ENCODE assay signal across 8 cellular contexts in the genomic region with DNA sequence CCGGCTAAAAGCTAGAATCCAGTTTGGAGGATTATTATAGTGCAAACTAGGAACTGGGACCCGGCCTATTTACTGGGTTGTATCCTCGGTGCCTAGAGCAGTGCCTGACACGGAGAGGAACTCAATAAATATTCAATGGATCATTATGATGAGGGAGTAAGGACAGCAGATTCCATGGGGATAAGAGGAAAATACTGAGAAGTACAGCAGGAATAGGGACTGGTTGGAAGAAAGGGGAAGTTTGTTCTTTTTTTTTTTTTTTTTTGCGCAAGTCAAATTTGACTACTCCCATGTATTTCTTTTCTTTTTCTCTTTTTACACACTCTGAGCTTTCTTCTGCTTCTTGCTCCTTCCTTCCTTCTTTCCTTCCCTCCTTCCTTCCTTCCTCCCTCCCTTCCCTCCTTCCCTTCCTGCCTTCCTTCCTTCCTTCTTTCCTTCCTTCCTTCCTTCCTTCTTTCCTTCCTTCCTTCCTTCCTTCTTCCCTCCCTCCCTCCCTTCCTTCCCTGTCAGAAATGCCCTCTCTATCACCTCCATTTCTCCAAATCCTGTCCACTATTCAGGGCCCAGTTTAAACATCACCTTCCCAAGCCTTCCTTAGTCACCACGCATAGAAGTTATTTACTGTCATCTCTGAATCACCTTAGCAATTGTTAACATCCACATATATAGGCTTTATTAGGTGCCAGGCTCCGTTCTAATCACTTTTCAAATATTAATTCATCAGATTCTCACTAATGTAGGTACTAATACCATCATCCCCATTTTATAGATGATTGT. TPM values are rescaled to one million over a fixed set of nuclear protein-coding genes. Genes with fewer than 3 reads are reported as not detected.
DNase-seq lines count a peak whose midpoint lies in the region; ATAC-seq, FAIRE-seq and TF ChIP-seq lines count a peak whose summit lies in the region.

No MANE protein-coding gene starts in this region.

- CTCF ChIA-PET in GM12878 (lab: Yijun Ruan, JAX), result interaction anchor here (0.5 to 1.1 kb wide), 4 partner anchors 14 to 172 kb away, joined by 3 to 4 read pairs (median 3); no protein-coding TSS in a partner anchor

- POLR2A ChIA-PET in GM12878 (lab: Charles Lee), result interaction anchor here (0.7 kb wide), 2 partner anchors 175 to 187 kb away, joined by 4 to 8 read pairs; no protein-coding TSS in a partner anchor

- TF ChIP-seq POLR2A in GM12878 (IDR thresholded peaks at IDR 0.05; ENCODE audit: low read depth, low read length) (no peak), vagina (IDR thresholded peaks at IDR 0.05) (no peak)

- TF ChIP-seq RAD21 in GM12878 (IDR thresholded peaks at IDR 0.05; ENCODE audit: insufficient read depth, low read depth, low read length), result no peak

- no peaks in the 10 kb centered on the region for H4K20me1 ChIP-seq in GM12878 (ENCODE audit: control insufficient read depth, insufficient read depth)

- H3K4me1 ChIP-seq in left ventricle myocardium inferior (peaks cover 56% of the 10 kb centered on the region), GM12878 (ENCODE audit: control insufficient read depth, insufficient read depth, low read length) (peaks cover 5% of the 10 kb centered on the region), lung (ENCODE audit: control insufficient read depth in 2 of 2, insufficient read depth in 2 of 2, low read length in 2 of 2) (peaks cover 0 to 10% of the 10 kb centered on the region in 2 donors), vagina (peaks cover 42% of the 10 kb centered on the region)

- H2AFZ ChIP-seq in GM12878 (ENCODE audit: control insufficient read depth, low read depth, low read length), result peak overlapping the region; percentile 88

- peak overlapping the region; percentile 77 for H3K4me3 ChIP-seq in left ventricle myocardium inferior
- peak overlapping the region; percentile 79 for H3K4me3 ChIP-seq in GM12878
- H3K4me3 ChIP-seq in lung, result no peak overlapping the region
- H3K4me3 ChIP-seq in vagina, result peak overlapping the region; percentile 84 to 91

- RAD21 ChIA-PET in GM12878 (lab: Charles Lee; ENCODE audit: unreplicated experiment), result interaction anchor here (0.6 kb wide), 1 partner anchor 15 kb away, joined by 4 read pairs; no protein-coding TSS in a partner anchor

- H3K36me3 ChIP-seq in left ventricle myocardium inferior (no peaks in the 10 kb centered on the region), GM12878 (ENCODE audit: control insufficient read depth in 2 of 2, insufficient read depth in 2 of 2, low read length in 1 of 2) (0 out of 4 replicates have a peak, but pooled peaks cover 0 to 3% of the 10 kb centered on the region in 2 experiments), lung (ENCODE audit: control insufficient read depth in 2 of 2, insufficient read depth in 2 of 2, low read length in 2 of 2) (peaks cover 0 to 2% of the 10 kb centered on the region in 2 donors), vagina (no peaks in the 10 kb centered on the region)

- no peak for FAIRE-seq in GM12878 (lab: Jason Lieb, UNC)

- ATAC-seq in left cardiac atrium, result no peak
- no peak for ATAC-seq in GM12878
- no peak for ATAC-seq in lung (ENCODE audit: insufficient read depth, low FRiP score)
- no peak for ATAC-seq in GM21526 (IDR thresholded peaks at IDR 0.05; ENCODE audit: low FRiP score, unreplicated experiment)

- H3K27me3 ChIP-seq in left ventricle myocardium inferior (ENCODE audit: low read depth) (no peaks in the 10 kb centered on the region), GM12878 (replicated peaks in 1 of 2; ENCODE audit: control insufficient read depth in 2 of 2, insufficient read depth in 2 of 2, low read length in 1 of 2) (no peaks in the 10 kb centered on the region), lung (ENCODE audit: control insufficient read depth, insufficient read depth) (no peaks in the 10 kb centered on the region), vagina (no peaks in the 10 kb centered on the region)

- TF ChIP-seq CTCF in left ventricle myocardium inferior (IDR thresholded peaks at IDR 0.05; ENCODE audit: borderline replicate concordance) (no peak), GM12878 (IDR thresholded peaks at IDR 0.05 in 2 of 3, conservative IDR thresholded peaks at IDR 0.05 in 1 of 3; ENCODE audit: control insufficient read depth in 2 of 3, extremely low read depth in 1 of 3, insufficient read depth in 1 of 3, low read depth in 3 of 3, low read length in 3 of 3) (no peak), lung (IDR thresholded peaks at IDR 0.05; ENCODE audit: control extremely low read depth, extremely low read depth) (no peak), vagina (IDR thresholded peaks at IDR 0.05) (no peak)

- H3K9me3 ChIP-seq in left ventricle myocardium inferior (replicated peaks), result no peaks in the 10 kb centered on the region
- H3K9me3 ChIP-seq in GM12878 (replicated peaks; ENCODE audit: control insufficient read depth, insufficient read depth, low read length), result no peaks in the 10 kb centered on the region
- H3K9me3 ChIP-seq in lung (ENCODE audit: control insufficient read depth in 2 of 2, insufficient read depth in 1 of 2, low read length in 1 of 2), result no peaks in the 10 kb centered on the region
- H3K9me3 ChIP-seq in vagina, result no peaks in the 10 kb centered on the region

- H3K79me2 ChIP-seq in GM12878 (ENCODE audit: control insufficient read depth, insufficient read depth, low read length), result peaks cover 9% of the 10 kb centered on the region

- DNase-seq in left ventricle myocardium inferior (no peak), left cardiac atrium (no peak), GM12878 (ENCODE audit: low read depth, low spot score) (no peak), lung (ENCODE audit: low spot score) (peak; percentile 11), vagina (ENCODE audit: extremely low spot score in 2 of 2) (no peak), NCI-H2196 treated with DMSO at 0.1 percent for 48 hours (lab: John Stamatoyannopoulos, UW; ENCODE audit: unreplicated experiment) (no peak)
- no peak for DNase-seq in stimulated activated CD4-positive, alpha-beta T cell treated with anti-CD3 and anti-CD28 coated beads, Interleukin-4, amount 100 ng/mL, for 1 hour

- BruUV-seq in GM12878 (replicated peaks; lab: Mats Ljungman, UMichigan), result no TSS peak

- TF ChIP-seq EP300 in GM12878 (IDR thresholded peaks at IDR 0.05; ENCODE audit: borderline replicate concordance in 1 of 2, control insufficient read depth in 1 of 2, low read depth in 2 of 2, low read length in 2 of 2), result no peak

- peak overlapping the region; percentile 91 for H3K4me2 ChIP-seq in GM12878 (ENCODE audit: control insufficient read depth, insufficient read depth)

- 23% methylated on average over 6 of the region's 7 CpGs for WGBS in GM12878 (ENCODE audit: insufficient coverage, insufficient replicate concordance, low lambda C conversion rate, missing lambda C conversion rate)
- WGBS in lung, 2 donors, result 27 to 30% methylated on average over 7 of the region's 7 CpGs

- SMC1A ChIA-PET in GM12878 (lab: Charles Lee; ENCODE audit: uncharacterized antibody, unreplicated experiment), result interaction anchor here (0.6 to 1.0 kb wide), 2 partner anchors 66 to 148 kb away, joined by 3 to 4 read pairs; no protein-coding TSS in a partner anchor

- H3K9ac ChIP-seq in GM12878 (ENCODE audit: control insufficient read depth, insufficient read depth, low read length), result no peak overlapping the region

- H3K27ac ChIP-seq in left ventricle myocardium inferior (replicated peaks) (peak overlapping the region; percentile 92), GM12878 (ENCODE audit: control insufficient read depth, insufficient read depth) (no peak overlapping the region), lung (ENCODE audit: low read depth in 1 of 2, low read length in 1 of 2) (peak overlapping the region; percentile 35 to 96), vagina (peak overlapping the region; percentile 92)

- in situ Hi-C loops in GM12878 (cut with MboI), result no loop called here

- intact Hi-C loops in left ventricle myocardium inferior (cut with micrococcal nuclease) (no loop called here), left cardiac atrium (cut with DNase I) (no loop called here), GM12878 (cut with micrococcal nuclease; ENCODE audit: unreplicated experiment) (no loop called here), vagina (cut with DNase I) (loop anchor here (1.0 to 5.0 kb wide), 2 partner anchors 130 to 150 kb away; no protein-coding TSS in a partner anchor)

TF ChIP-seq in GM12878, 131 proteins besides CTCF, POLR2A, EP300 and RAD21 (continues in another document):
- peak; percentile 57; the same call in 1 of the 2 replicates for TF ChIP-seq ZNF384 (IDR thresholded peaks at IDR 0.05; ENCODE audit: borderline replicate concordance, low read depth, low read length)
- TF ChIP-seq HDAC6 (IDR thresholded peaks at IDR 0.05; ENCODE audit: unreplicated experiment), result no peak
- no peak for TF ChIP-seq MTA2 (IDR thresholded peaks at IDR 0.05; ENCODE audit: low read depth)

RNA-seq across cellular contexts. Expression of a gene that starts 0.9 kb away (rescaled TPM):
- total RNA-seq in left ventricle myocardium inferior, result 35.7 TPM
- total RNA-seq in left cardiac atrium, result 10 to 100 TPM; 19.4 to 24.5 TPM
- total RNA-seq in GM12878 (2013; cell fraction: nucleolus; rRNA removed), result 11.0 and 11.1 TPM in 2 replicates
- 29.1 and 33.2 TPM in 2 replicates for total RNA-seq in GM12878 (2014; rRNA removed)
- 20.6 and 22.2 TPM in 2 replicates for total RNA-seq in GM12878 (2014; rRNA removed; fragmentation: Illumina TruSeq; extraction: Trizol)
- total RNA-seq in GM12878 (2021), result 29.5 and 33.1 TPM in 2 replicates
- polyA plus RNA-seq in GM12878 (2011; ENCODE audit: low read depth), result 13.2 TPM
- polyA plus RNA-seq in GM12878 (2011; rRNA removed), result 25.1 and 28.6 TPM in 2 replicates
- 15.5 and 22.0 TPM in 2 replicates for polyA plus RNA-seq in GM12878 (2011; cell fraction: cytosol; rRNA removed)
- polyA plus RNA-seq in GM12878 (2011; cell fraction: nucleus; rRNA removed), result 13.8 and 19.9 TPM in 2 replicates
- polyA plus RNA-seq in GM12878 (2012), result 17.6 and 24.6 TPM in 2 replicates
- 16.0 and 20.0 TPM in 2 replicates for polyA plus RNA-seq in GM12878 (2014; fragmentation: Illumina TruSeq; extraction: Trizol)
- 1 to 10 TPM; 2.3 to 8.1 TPM for polyA plus RNA-seq in GM12878 (2014; fragmentation: Nextera tagmentation; extraction: Ambion mirVana)
- 44.5 and 44.8 TPM in 2 replicates for polyA plus RNA-seq in GM12878 (2014; rRNA removed)
- polyA plus RNA-seq in GM12878 (2016; fragmentation: Nextera tagmentation; extraction: Ambion mirVana), result 10 to 100 TPM; 54.3 to 62.2 TPM
- 6.6 and 9.0 TPM in 2 replicates for polyA minus RNA-seq in GM12878 (2011; rRNA and poly(A)+ RNA removed)
- polyA minus RNA-seq in GM12878 (2011; cell fraction: cytosol; rRNA and poly(A)+ RNA removed), result 4.5 and 7.2 TPM in 2 replicates
- polyA minus RNA-seq in GM12878 (2011; cell fraction: nucleus; rRNA and poly(A)+ RNA removed), result 4.6 and 8.4 TPM in 2 replicates
- 10 to 100 TPM; 30.9 to 35.3 TPM for total RNA-seq in lung
- 10 to 100 TPM; 30.1 to 36.1 TPM for polyA plus RNA-seq in lung
- total RNA-seq in vagina, result 25.5 TPM
